Comparison of ENCODE assay signal across 8 cellular contexts in the genomic region with DNA sequence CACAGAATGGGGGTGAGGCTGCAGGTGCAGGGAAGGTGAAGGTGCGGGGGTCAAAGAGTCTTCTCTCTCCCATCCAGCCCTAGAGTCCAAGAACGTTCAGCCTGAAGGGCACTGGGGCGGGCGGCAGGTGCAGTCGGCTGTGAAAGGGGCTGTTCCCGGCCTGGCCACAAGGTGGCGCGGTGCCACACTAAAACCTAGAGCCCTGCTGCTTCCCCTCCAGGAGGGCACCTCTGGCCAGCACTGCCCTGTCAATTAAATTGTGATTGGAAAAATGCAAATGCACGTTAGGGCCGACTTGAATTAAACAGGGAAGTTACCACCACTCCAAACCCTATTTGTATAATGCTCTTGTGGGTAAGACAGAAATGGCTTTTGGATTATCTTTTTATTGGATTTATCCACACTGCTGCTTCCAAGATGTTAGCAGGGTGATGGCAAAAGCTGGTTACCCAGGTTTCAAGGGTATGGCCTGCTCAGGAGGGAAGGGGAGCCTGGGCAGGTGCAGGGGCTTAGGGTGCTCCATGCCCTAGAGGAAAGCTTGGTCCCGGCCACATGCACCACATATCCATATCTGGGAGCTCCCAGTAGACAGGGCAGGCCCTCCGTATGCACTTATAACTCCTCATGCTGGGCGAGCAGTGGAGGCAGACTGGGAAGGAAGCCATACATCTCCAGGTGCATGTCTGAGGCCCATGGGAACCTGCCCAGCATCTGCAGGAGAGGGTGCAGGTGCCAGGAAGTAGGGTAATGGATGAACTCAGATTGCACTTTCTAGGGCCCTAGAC.
A peak's percentile ranks its signal among the peaks of the same experiment; 100 is the strongest.
DNase-seq lines count a peak whose midpoint lies in the region; TF ChIP-seq lines count a peak whose summit lies in the region.

No MANE protein-coding gene starts in this region.

- peak; percentile 57 for DNase-seq in NCI-H345 (lab: John Stamatoyannopoulos, UW)
- DNase-seq in NCI-H345 treated with DMSO at 0.1 percent for 48 hours (lab: John Stamatoyannopoulos, UW; ENCODE audit: unreplicated experiment) = no peak
- peak; percentile 85 for DNase-seq in Karpas-422
- peak; percentile 51 for DNase-seq in RKO (ENCODE audit: low spot score)
- peak; percentile 56 to 60 for DNase-seq in activated T-helper 1 cell treated with anti-CD3 and anti-CD28 coated beads, Interleukin-2, amount 50 U/mL, for 16 hours (ENCODE audit: low read depth in 1 of 2, low spot score in 1 of 2)
- DNase-seq in fibroblast of the conjunctiva (ENCODE audit: low read depth) = peak; percentile 27
- peak; percentile 18 for DNase-seq in stromal cell of bone marrow (ENCODE audit: low read depth)

- no peaks in the 10 kb centered on the region for H3K27me3 ChIP-seq in Karpas-422 (ENCODE audit: low read length)
- H3K27me3 ChIP-seq in neutrophil = peaks cover 18% of the 10 kb centered on the region

- no peaks in the 10 kb centered on the region for H4K20me1 ChIP-seq in Karpas-422 (ENCODE audit: insufficient read depth, low read depth, low read length)

- TF ChIP-seq CTCF in neutrophil (IDR thresholded peaks at IDR 0.05) = peak; percentile 77

- no peaks in the 10 kb centered on the region for H3K9me3 ChIP-seq in Karpas-422 (ENCODE audit: low read length)
- no peaks in the 10 kb centered on the region for H3K9me3 ChIP-seq in neutrophil

- H3K27ac ChIP-seq in Karpas-422 (ENCODE audit: low read length) (no peak overlapping the region), neutrophil (no peak overlapping the region)

- H3K4me2 ChIP-seq in Karpas-422 (ENCODE audit: low read depth, low read length, poor library complexity, severe bottlenecking) = no peak overlapping the region

- H3K4me3 ChIP-seq in Karpas-422 (ENCODE audit: low read length) = no peak overlapping the region
- H3K4me3 ChIP-seq in neutrophil (ENCODE audit: low read depth in 1 of 2, low read length in 1 of 2) = no peak overlapping the region

- no peak overlapping the region for H2AFZ ChIP-seq in Karpas-422 (ENCODE audit: low read length)

- H3K36me3 ChIP-seq in Karpas-422 (ENCODE audit: insufficient read depth, low read length) = no peaks in the 10 kb centered on the region
- no peaks in the 10 kb centered on the region for H3K36me3 ChIP-seq in neutrophil

- no peaks in the 10 kb centered on the region for H3K79me2 ChIP-seq in Karpas-422 (ENCODE audit: low read length)

- H3K4me1 ChIP-seq in Karpas-422 (ENCODE audit: low read length) = no peaks in the 10 kb centered on the region; the same call in 1 of the 2 replicates
- H3K4me1 ChIP-seq in neutrophil (ENCODE audit: control insufficient read depth in 1 of 2, insufficient read depth in 1 of 2, low read depth in 1 of 2, low read length in 1 of 2) = no peaks in the 10 kb centered on the region

- H3K9ac ChIP-seq in Karpas-422 (ENCODE audit: low read length) = no peak overlapping the region

- no peaks in the 10 kb centered on the region for H3K9me2 ChIP-seq in Karpas-422 (replicated peaks; ENCODE audit: insufficient read depth, low read length)
